In genomic region chrX:8916697-8917096, GRCh38 we compare ENCODE assay signal across 23 cellular contexts.
DNase-seq lines count a peak whose midpoint lies in the region; ATAC-seq, FAIRE-seq and TF ChIP-seq lines count a peak whose summit lies in the region.
"Had no signal": no experiment of that assay in that cellular context is flagged by ENCODE, and none has a peak within 500 bp of the region (broad histone marks: within the 10 kb centered on the region; RNA-seq: fewer than 3 reads in every experiment).

No MANE protein-coding gene starts in this region.

- H3K9me3 ChIP-seq in A549 (no peaks in the 10 kb centered on the region), small intestine (ENCODE audit: control insufficient read depth, low read depth) (no peaks in the 10 kb centered on the region)
- H3K9me3 ChIP-seq: BLaER1, Caco-2, HAP-1 had no signal

- no peaks in the 10 kb centered on the region for H3K27me3 ChIP-seq in small intestine (ENCODE audit: control insufficient read depth in 2 of 2, insufficient read depth in 2 of 2, low read length in 2 of 2)
- H3K27me3 ChIP-seq: BLaER1 had no signal

- peak; percentile 86 for FAIRE-seq in A549 (lab: Jason Lieb, UNC)
- FAIRE-seq in D721Med (lab: Jason Lieb, UNC), result peak; percentile 32
- peak; percentile 89 for FAIRE-seq in colon (lab: Jason Lieb, UNC)
- peak; percentile 39 for FAIRE-seq in small intestine (lab: Jason Lieb, UNC)
- FAIRE-seq: A204.1, GM12878, GM18507, H54 had no signal

- ATAC-seq in A549, result no peak
- ATAC-seq: CD8-positive, alpha-beta T cell; GM12878 had no signal

- no peak overlapping the region for H3K27ac ChIP-seq in A549
- no peak overlapping the region for H3K27ac ChIP-seq in small intestine (ENCODE audit: low read depth in 1 of 2, low read length in 1 of 2)
- H3K27ac ChIP-seq: BLaER1, C4-2B had no signal

- DNase-seq in A549 (ENCODE audit: low read depth in 1 of 2, low spot score in 1 of 2), result no peak
- no peak for DNase-seq in D721Med (ENCODE audit: insufficient read length, low spot score)
- DNase-seq in small intestine, result no peak
- no peak for DNase-seq in AG20443 (ENCODE audit: low spot score)
- no peak for DNase-seq in NCI-H128 (lab: John Stamatoyannopoulos, UW; ENCODE audit: unreplicated experiment)
- DNase-seq: ACHN; Caco-2; CD4-positive, CD25-positive, alpha-beta regulatory T cell; CD8-positive, alpha-beta T cell; DMS 273 treated with DMSO at 0.1 percent for 48 hours; DMS79; EL; GDM1; GOT3; HFFc6 had no signal

- H3K4me3 ChIP-seq in A549 (no peak overlapping the region), small intestine (ENCODE audit: low read depth in 1 of 2, low read length in 2 of 2) (no peak overlapping the region)
- H3K4me3 ChIP-seq: BLaER1, GM12878, HAP-1 had no signal

- no peak overlapping the region for H3K4me2 ChIP-seq in A549
- H3K4me2 ChIP-seq: BLaER1 had no signal

- no peak for TF ChIP-seq CTCF in A549 (IDR thresholded peaks at IDR 0.05)
- no peak for TF ChIP-seq CTCF in D721Med (IDR thresholded peaks at IDR 0.05; ENCODE audit: insufficient read depth, missing control alignments)

- CTCF ChIA-PET in A549 (lab: Yijun Ruan, JAX), result no interaction called here

- 10% methylated on average over 1 of the region's 1 CpG for WGBS in A549 (ENCODE audit: missing lambda C conversion rate)
- WGBS in small intestine, 3 donors, result 58 to 78% (median 68%) methylated on average over 1 of the region's 1 CpG

- POLR2A ChIA-PET in A549 (lab: Yijun Ruan, JAX), result no interaction called here

- H3K36me3 ChIP-seq in small intestine (ENCODE audit: control insufficient read depth in 2 of 2, insufficient read depth in 2 of 2, low read length in 2 of 2), result no peaks in the 10 kb centered on the region
- H3K36me3 ChIP-seq: BLaER1, HAP-1 had no signal

- no peak for TF ChIP-seq EP300 in A549 (IDR thresholded peaks at IDR 0.05)

- H3K4me1 ChIP-seq in A549 (no peaks in the 10 kb centered on the region), small intestine (ENCODE audit: control insufficient read depth in 2 of 2, insufficient read depth in 1 of 2, low read depth in 1 of 2, low read length in 1 of 2) (no peaks in the 10 kb centered on the region)
- H3K4me1 ChIP-seq: Caco-2, HAP-1 had no signal

- no peak for TF ChIP-seq RAD21 in A549 (conservative IDR thresholded peaks at IDR 0.05 in 1 of 2, IDR thresholded peaks at IDR 0.05 in 1 of 2)

- TF ChIP-seq POLR2A in A549 (IDR thresholded peaks at IDR 0.05; ENCODE audit: low read length), result no peak

TF ChIP-seq in A549, 52 proteins besides CTCF, POLR2A, EP300 and RAD21:
- TF ChIP-seq NR3C1 (IDR thresholded peaks at IDR 0.05) (no peak), HOXB13 (CRISPR knock-in tag; IDR thresholded peaks at IDR 0.05; ENCODE audit: low read depth) (no peak), FOSB (CRISPR knock-in tag; IDR thresholded peaks at IDR 0.05) (no peak), MAFK (IDR thresholded peaks at IDR 0.05; ENCODE audit: partially characterized antibody) (peak; percentile 56), TFCP2L1 (CRISPR knock-in tag; IDR thresholded peaks at IDR 0.05) (no peak), GATA3 (IDR thresholded peaks at IDR 0.05; ENCODE audit: borderline replicate concordance) (no peak)
